In genomic region chrX:136880452-136881013, GRCh38 we compare ENCODE assay signal across 8 cellular contexts. TPM values are rescaled to one million over a fixed set of nuclear protein-coding genes. Genes with fewer than 3 reads are reported as not detected.
DNase-seq lines count a peak whose midpoint lies in the region; ATAC-seq and TF ChIP-seq lines count a peak whose summit lies in the region.

RBMX (minus strand) TSS chrX:136880725; CDS start chrX:136879427, 1,298 bp downstream.

- DNase-seq in CD14-positive monocyte (ENCODE audit: low spot score), result peak; percentile 88
- peak; percentile 98 for DNase-seq in NCI-H82 (lab: John Stamatoyannopoulos, UW)
- peak; percentile 87 to 92 for DNase-seq in activated CD4-positive, alpha-beta T cell treated with anti-CD3 and anti-CD28 coated beads, Interleukin-2, amount 50 U/mL, for 48 hours
- peak; percentile 93 to 98 for DNase-seq in lower leg skin (ENCODE audit: low spot score in 2 of 2)
- DNase-seq in stimulated activated CD4-positive, alpha-beta T cell treated with anti-CD3 and anti-CD28 coated beads, Interleukin-4, amount 100 ng/mL, for 48 hours (ENCODE audit: low read depth in 2 of 2), result peak; percentile 77 to 84

- peaks cover 0 to 4% (median 2%) of the 10 kb centered on the region in 3 donors for H3K27me3 Mint-ChIP-seq in CD14-positive monocyte (ENCODE audit: low read depth in 3 of 3)

- H3K36me3 ChIP-seq in duodenal mucosa (ENCODE audit: control insufficient read depth in 1 of 2, insufficient read depth in 2 of 2, low read length in 2 of 2), result peaks cover 7 to 19% of the 10 kb centered on the region in 2 donors

- no peaks in the 10 kb centered on the region for H3K4me1 ChIP-seq in duodenal mucosa (ENCODE audit: control insufficient read depth in 1 of 2, insufficient read depth in 2 of 2, low read length in 2 of 2)

- peak within 1 kb of the TSS; percentile 88 for H3K27ac ChIP-seq in duodenal mucosa (ENCODE audit: low read depth, low read length)

- H3K4me3 ChIP-seq in duodenal mucosa (ENCODE audit: low read depth in 1 of 2, low read length in 2 of 2), result peak within 1 kb of the TSS; percentile 78 to 90
- H3K4me3 ChIP-seq in lower leg skin (ENCODE audit: low read depth, poor library complexity, severe bottlenecking), result peak within 1 kb of the TSS; percentile 77

- peaks cover 14% of the 10 kb centered on the region for H3K4me1 Mint-ChIP-seq in CD14-positive monocyte

- ATAC-seq in GM19397 (IDR thresholded peaks at IDR 0.05; ENCODE audit: unreplicated experiment), result peak; percentile 95
- ATAC-seq in HG03571 (IDR thresholded peaks at IDR 0.05; ENCODE audit: unreplicated experiment), result peak; percentile 94

- H3K9me3 Mint-ChIP-seq in CD14-positive monocyte, result peaks cover 0 to 14% (median 2%) of the 10 kb centered on the region in 7 donors

- peak within 1 kb of the TSS; percentile 91 to 97 for H3K9ac ChIP-seq in duodenal mucosa (ENCODE audit: low read depth in 1 of 2, low read length in 2 of 2)

- H3K36me3 Mint-ChIP-seq in CD14-positive monocyte, result peaks cover 14 to 27% of the 10 kb centered on the region in 2 donors

- WGBS in lower leg skin, 2 donors, result 1 to 44% methylated on average over 34 of the region's 34 CpGs

- TF ChIP-seq POLR2A in lower leg skin (IDR thresholded peaks at IDR 0.05), result peak in 1 of 2 donors; percentile 90

- no peaks in the 10 kb centered on the region for H3K9me3 ChIP-seq in duodenal mucosa (ENCODE audit: control insufficient read depth in 1 of 2, low read length in 2 of 2)

- peak within 1 kb of the TSS; percentile 91 to 96 for H3K4me3 Mint-ChIP-seq in CD14-positive monocyte

- TF ChIP-seq CTCF in CD14-positive monocyte (IDR thresholded peaks at IDR 0.05) (no peak), lower leg skin (IDR thresholded peaks at IDR 0.05) (no peak)

- intact Hi-C loops in CD14-positive monocyte (cut with micrococcal nuclease), result no loop called here
- intact Hi-C loops in lower leg skin (cut with DNase I; ENCODE audit: low total_unique reads), result no loop called here

- H3K27me3 ChIP-seq in duodenal mucosa (ENCODE audit: control insufficient read depth in 1 of 2, insufficient read depth in 2 of 2, low read length in 2 of 2), result no peaks in the 10 kb centered on the region

- H3K27ac Mint-ChIP-seq in CD14-positive monocyte, result peak within 1 kb of the TSS; percentile 93 to 99 (median 97)

RNA-seq across cellular contexts. Expression of gene RBMX, which starts in this region (rescaled TPM):
- polyA plus RNA-seq in CD14-positive monocyte, result 100 to 1,000 TPM in 1 of 2 donors, 10 to 100 TPM in 1; 97.3 to 112 TPM
- total RNA-seq in lower leg skin, result 100 to 1,000 TPM; 181 to 343 (median 223) TPM

Comparison
In these comparisons a context has a peak if more than half of its experiments do, and no peak if none do; other contexts are left out.
1. Peak in every context shown above with its lines: DNase-seq, ATAC-seq, H3K4me3 ChIP-seq and H3K27ac ChIP-seq.